Comparison of ENCODE assay signal across 9 cellular contexts in the genomic region with DNA sequence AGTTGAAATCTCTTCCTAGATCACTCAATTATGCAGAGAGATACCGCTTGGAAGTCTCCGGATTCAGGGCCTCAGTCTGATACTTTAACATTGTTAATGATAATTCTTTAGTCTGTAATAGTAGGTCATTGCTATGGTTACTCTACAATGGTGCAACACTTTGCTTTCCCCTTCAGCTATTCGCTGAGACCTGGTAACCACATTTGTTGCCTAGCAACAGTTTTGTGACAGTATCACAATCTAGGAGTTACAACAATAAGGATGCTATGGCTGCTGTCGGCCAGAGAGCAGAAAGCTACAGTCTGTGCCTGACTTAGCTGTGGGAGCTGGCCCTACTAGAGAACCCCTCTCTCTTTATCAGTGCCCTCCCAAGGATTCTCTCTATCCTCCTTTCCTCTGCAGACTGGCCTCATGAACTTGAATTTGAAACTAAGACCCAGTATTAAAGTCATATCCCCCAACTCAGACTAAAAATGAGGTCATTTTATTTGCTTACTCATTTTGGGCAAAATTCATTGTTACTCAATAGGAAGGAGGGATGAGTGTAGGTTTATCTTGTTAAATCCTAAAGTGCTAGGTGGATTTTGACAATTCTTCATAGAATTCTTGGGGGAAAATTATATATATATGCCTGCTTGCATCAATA. TPM values are rescaled to one million over a fixed set of nuclear protein-coding genes. Genes with fewer than 3 reads are reported as not detected.
A peak's percentile ranks its signal among the peaks of the same experiment; 100 is the strongest.
DNase-seq lines count a peak whose midpoint lies in the region; ATAC-seq, FAIRE-seq and TF ChIP-seq lines count a peak whose summit lies in the region.
"Had no signal": no experiment of that assay in that cellular context is flagged by ENCODE, and none has a peak within 500 bp of the region (broad histone marks: within the 10 kb centered on the region; RNA-seq: fewer than 3 reads in every experiment).

No MANE protein-coding gene starts in this region.

- no peak for TF ChIP-seq CTCF in RWPE2 (IDR thresholded peaks at IDR 0.05; ENCODE audit: poor library complexity, severe bottlenecking)
- no peak for TF ChIP-seq CTCF in H1 (IDR thresholded peaks at IDR 0.05; ENCODE audit: control extremely low read depth in 1 of 3, insufficient read depth in 1 of 3, low read depth in 1 of 3, low read length in 3 of 3)
- TF ChIP-seq CTCF in neural crest cell (conservative IDR thresholded peaks at IDR 0.05) = no peak

- H4K91ac ChIP-seq in H1 (replicated peaks; ENCODE audit: insufficient read length, low read length) = no peak overlapping the region

- FAIRE-seq in H1 (lab: Jason Lieb, UNC) (peak; percentile 48), frontal cortex (lab: Jason Lieb, UNC) (no peak)

- H4K8ac ChIP-seq in H1 (ENCODE audit: extremely low read depth, insufficient read depth, low read length) = no peak overlapping the region

- no peak overlapping the region for H2BK15ac ChIP-seq in H1 (ENCODE audit: low read length)

- H3K4ac ChIP-seq in H1 (replicated peaks; ENCODE audit: insufficient read length, low read depth, low read length) = no peak overlapping the region

- H3K9ac ChIP-seq in H1 (replicated peaks in 1 of 4; ENCODE audit: extremely low read depth in 1 of 4, low read depth in 3 of 4, low read length in 3 of 4) = no peak overlapping the region

- H3K36me3 ChIP-seq in RWPE2 (ENCODE audit: low read depth) (no peaks in the 10 kb centered on the region), H1 (ENCODE audit: control insufficient read depth in 2 of 4, insufficient read depth in 4 of 4, low read length in 3 of 4) (no peaks in the 10 kb centered on the region)
- H3K36me3 ChIP-seq: cardiac muscle cell had no signal

- H3K23me2 ChIP-seq in H1 (ENCODE audit: low read depth, low read length) = peaks cover 8% of the 10 kb centered on the region; the same call in 1 of the 2 replicates

- no peak overlapping the region for H3K23ac ChIP-seq in H1 (ENCODE audit: insufficient read length)

- CTCF ChIA-PET in H1 (lab: Charles Lee; ENCODE audit: partially characterized antibody) = interaction anchor here (0.9 to 5.8 kb wide), 7 partner anchors 8 to 178 kb away, joined by 3 to 29 read pairs (median 3); no protein-coding TSS in a partner anchor

- peaks cover 54% of the 10 kb centered on the region for H3K4me1 Mint-ChIP-seq in neural crest cell

- peaks cover 3% of the 10 kb centered on the region for H3K36me3 Mint-ChIP-seq in neural crest cell (ENCODE audit: low read depth)

- H3K4me3 Mint-ChIP-seq in neural crest cell = peak overlapping the region; percentile 95

- TF ChIP-seq POLR2A in H1 (IDR thresholded peaks at IDR 0.05; ENCODE audit: control extremely low read depth in 1 of 2, low read depth in 2 of 2, low read length in 2 of 2) = no peak

- no peak overlapping the region for H3K56ac ChIP-seq in H1 (replicated peaks; ENCODE audit: insufficient read length, low read depth, low read length)

- no peak overlapping the region for H3K4me3 ChIP-seq in RWPE2 (ENCODE audit: severe bottlenecking)
- H3K4me3 ChIP-seq in H1 (ENCODE audit: extremely low read depth in 1 of 4, insufficient read depth in 2 of 4, low read depth in 3 of 4, low read length in 4 of 4) = no peak overlapping the region

- no peak overlapping the region for H2BK12ac ChIP-seq in H1 (ENCODE audit: low read depth, low read length)

- H3K18ac ChIP-seq in H1 (ENCODE audit: extremely low read depth, low read length) = no peak overlapping the region

- no peak overlapping the region for H2BK20ac ChIP-seq in H1 (ENCODE audit: low read length)

- H3K79me2 ChIP-seq in H1 (ENCODE audit: control insufficient read depth in 1 of 2, insufficient read depth in 2 of 2, low read length in 2 of 2) = no peaks in the 10 kb centered on the region

- H3K27ac ChIP-seq in RWPE2 (ENCODE audit: poor library complexity, severe bottlenecking) (peak overlapping the region; percentile 34), H1 (ENCODE audit: low read depth, low read length) (no peak overlapping the region)
- H3K27ac ChIP-seq: cardiac muscle cell had no signal

- H4K5ac ChIP-seq in H1 (ENCODE audit: insufficient read length, low read depth, low read length) = no peak overlapping the region

- no peaks in the 10 kb centered on the region for H3K9me3 Mint-ChIP-seq in neural crest cell

- peaks cover 5 to 6% of the 10 kb centered on the region in 2 experiments for H4K20me1 ChIP-seq in H1 (replicated peaks in 1 of 2; ENCODE audit: control insufficient read depth in 1 of 2, insufficient read depth in 2 of 2, low read length in 2 of 2)

- TF ChIP-seq EP300 in H1 (IDR thresholded peaks at IDR 0.05; ENCODE audit: borderline replicate concordance in 1 of 2, low read depth in 2 of 2, low read length in 2 of 2) = no peak

- no peaks in the 10 kb centered on the region for H3K27me3 ChIP-seq in RWPE2 (ENCODE audit: insufficient read depth, poor library complexity, severe bottlenecking)
- H3K27me3 ChIP-seq in H1 (replicated peaks in 1 of 4; ENCODE audit: control insufficient read depth in 3 of 4, extremely low read depth in 1 of 4, insufficient read depth in 3 of 4, low read length in 3 of 4) = peaks cover 16 to 52% (median 34%) of the 10 kb centered on the region in 4 experiments

- H2AFZ ChIP-seq in H1 (ENCODE audit: low read length) = no peak overlapping the region

- WGBS in H1 (ENCODE audit: extremely low coverage in 1 of 2, insufficient coverage in 1 of 2, insufficient read length in 1 of 2, insufficient replicate concordance in 2 of 2, low coverage in 1 of 2, low lambda C conversion rate in 2 of 2, missing lambda C conversion rate in 1 of 2), 2 experiments = 41% methylated on average over 4 of the region's 4 CpGs; no CpG with 5 or more reads in 1 of the 2 experiments

- H2AK5ac ChIP-seq in H1 (ENCODE audit: low read depth, low read length) = no peak overlapping the region

- no peaks in the 10 kb centered on the region for H3K79me1 ChIP-seq in H1 (ENCODE audit: low read depth, low read length)

- H3K14ac ChIP-seq in H1 (ENCODE audit: insufficient read length) = no peak overlapping the region

- no peak overlapping the region for H2BK120ac ChIP-seq in H1 (replicated peaks; ENCODE audit: low read depth, low read length)

- H3K4me1 ChIP-seq in RWPE2 (ENCODE audit: insufficient read depth, poor library complexity, severe bottlenecking) (no peaks in the 10 kb centered on the region), H1 (replicated peaks in 1 of 4; ENCODE audit: control insufficient read depth in 3 of 4, insufficient read depth in 4 of 4, low read length in 3 of 4) (peaks cover 0 to 5% (median 2%) of the 10 kb centered on the region in 4 experiments; a peak in 3 of 7 replicates)

- H3K9me3 ChIP-seq in RWPE2 (ENCODE audit: severe bottlenecking) = no peaks in the 10 kb centered on the region
- H3K9me3 ChIP-seq in H1 (ENCODE audit: insufficient read depth in 2 of 2, low read depth in 1 of 2, low read length in 1 of 2) = no peaks in the 10 kb centered on the region

- peak overlapping the region; percentile 90 for H3K27ac Mint-ChIP-seq in neural crest cell (ENCODE audit: unreplicated experiment)

- no peak overlapping the region for H2BK5ac ChIP-seq in H1 (ENCODE audit: low read depth, low read length)

- H3K27me3 Mint-ChIP-seq in neural crest cell (ENCODE audit: low read depth) = peaks cover 8% of the 10 kb centered on the region

- peak; percentile 35 for ATAC-seq in HG03159 (IDR thresholded peaks at IDR 0.05; ENCODE audit: unreplicated experiment)
- ATAC-seq in RWPE2 (ENCODE audit: low read depth) = no peak
- no peak for ATAC-seq in HG03469 (IDR thresholded peaks at IDR 0.05; ENCODE audit: unreplicated experiment)

- no peak for TF ChIP-seq RAD21 in H1 (IDR thresholded peaks at IDR 0.05 in 1 of 2, conservative IDR thresholded peaks at IDR 0.05 in 1 of 2; ENCODE audit: low read depth in 2 of 2, low read length in 2 of 2)

- DNase-seq in COR-L47 (lab: John Stamatoyannopoulos, UW) (peak; percentile 92), RWPE2 (ENCODE audit: low spot score) (no peak), H1 (ENCODE audit: low read depth in 1 of 2, low spot score in 2 of 2) (no peak), neural crest cell (ENCODE audit: low read depth, low spot score) (no peak), frontal cortex (ENCODE audit: low spot score in 2 of 2) (no peak), UCSD-AML1 (lab: John Stamatoyannopoulos, UW; ENCODE audit: unreplicated experiment) (no peak)

- POLR2A ChIA-PET in H1 (lab: Charles Lee; ENCODE audit: partially characterized antibody) = interaction anchor here (0.6 to 1.5 kb wide), 2 partner anchors 13 to 20 kb away, joined by 3 to 6 read pairs; no protein-coding TSS in a partner anchor

- H3K4me2 ChIP-seq in H1 (ENCODE audit: insufficient read depth in 1 of 2, low read depth in 2 of 2, low read length in 2 of 2) = peak overlapping the region in 1 of 2 experiments; percentile 83; a peak in 1 of 4 replicates

TF ChIP-seq in H1, 55 proteins besides CTCF, POLR2A, EP300 and RAD21:
- TF ChIP-seq YY1 (IDR thresholded peaks at IDR 0.05; ENCODE audit: low read depth, low read length) (no peak), CEBPB (IDR thresholded peaks at IDR 0.05; ENCODE audit: low read depth, low read length) (0 out of 2 replicates have a peak, but pooled peaks have one; percentile 52)
TF ChIP-seq in H1: peak in this region for 1.

RNA-seq across cellular contexts. Expression of gene NR2F1, which starts 39.3 kb away (rescaled TPM):
- not detected in 2 replicates for total RNA-seq in H1 (2021; fragmentation: NEBNext Ultra II Directional; extraction: Animal tissue kit (Norgen Biotek cat#: 25700))
- 0.17 TPM in 1 of 2 replicates, not detected in the other for polyA plus RNA-seq in H1 (2011; rRNA removed)
- 0.27 TPM for polyA plus RNA-seq in H1 (2011; cell fraction: cytosol; rRNA removed)
- 0.20 TPM for polyA plus RNA-seq in H1 (2011; cell fraction: nucleus; rRNA removed)
- 0.17 to 0.59 TPM (median 0.49 TPM) in 4 replicates for polyA plus RNA-seq in H1 (2012, experiment 1 of 2)
- polyA plus RNA-seq in H1 (2012, experiment 2 of 2) = not detected
- 0.02 TPM for polyA plus RNA-seq in H1 (2013, experiment 1 of 2)
- not detected for polyA plus RNA-seq in H1 (2013, experiment 2 of 2)
- polyA minus RNA-seq in H1 (2011; rRNA and poly(A)+ RNA removed) = 0.13 TPM in 1 of 2 replicates, not detected in the other
- polyA minus RNA-seq in H1 (2011; cell fraction: cytosol; rRNA and poly(A)+ RNA removed) = 2.1 TPM
- 0.90 TPM for polyA minus RNA-seq in H1 (2011; cell fraction: nucleus; rRNA and poly(A)+ RNA removed)
- total RNA-seq in neural crest cell = 411 and 426 TPM in 2 replicates
- 53.8 TPM for total RNA-seq in frontal cortex

RNA-seq across cellular contexts. Expression of gene NR2F1-AS1, which starts 41.3 kb away (rescaled TPM):
- total RNA-seq in H1 (2021; fragmentation: NEBNext Ultra II Directional; extraction: Animal tissue kit (Norgen Biotek cat#: 25700)) = 1.6 and 2.1 TPM in 2 replicates
- polyA plus RNA-seq in H1 (2011; rRNA removed) = 1.1 and 5.6 TPM in 2 replicates
- 2.2 TPM for polyA plus RNA-seq in H1 (2011; cell fraction: cytosol; rRNA removed)
- polyA plus RNA-seq in H1 (2011; cell fraction: nucleus; rRNA removed) = 0.88 TPM
- 1.8 to 4.0 TPM (median 2.9 TPM) in 4 replicates for polyA plus RNA-seq in H1 (2012, experiment 1 of 2)
- 1.4 TPM for polyA plus RNA-seq in H1 (2012, experiment 2 of 2)
- polyA plus RNA-seq in H1 (2013, experiment 1 of 2) = 4.1 TPM
- 3.5 TPM for polyA plus RNA-seq in H1 (2013, experiment 2 of 2)
- polyA minus RNA-seq in H1 (2011; rRNA and poly(A)+ RNA removed) = 0.69 and 1.7 TPM in 2 replicates
- polyA minus RNA-seq in H1 (2011; cell fraction: cytosol; rRNA and poly(A)+ RNA removed) = not detected
- polyA minus RNA-seq in H1 (2011; cell fraction: nucleus; rRNA and poly(A)+ RNA removed) = 3.4 TPM
- total RNA-seq in neural crest cell = 52.4 and 53.1 TPM in 2 replicates
- 60.7 TPM for total RNA-seq in frontal cortex

Comparison
In these comparisons a context has a peak if more than half of its experiments do, and no peak if none do; other contexts are left out.
1. RNA of gene NR2F1, which starts 39.3 kb away (total RNA-seq): 411 to 426 TPM in neural crest cell and 53.8 TPM in frontal cortex (single experiment); not detected in H1; every median in the first group is over 10 times any median in the second.
2. RNA of gene NR2F1-AS1, which starts 41.3 kb away (total RNA-seq): 60.7 TPM in frontal cortex (single experiment) and 52.4 to 53.1 TPM in neural crest cell; 1.6 to 2.1 TPM in H1; every median in the first group is over 10 times any median in the second.